ENCODE assay signal across 9 cellular contexts in genomic region chr20:49594143-49594928, GRCh38. TPM values are rescaled to one million over a fixed set of nuclear protein-coding genes. Genes with fewer than 3 reads are reported as not detected.
DNase-seq lines count a peak whose midpoint lies in the region; ATAC-seq, FAIRE-seq and TF ChIP-seq lines count a peak whose summit lies in the region.
"Had no signal": no experiment of that assay in that cellular context is flagged by ENCODE, and none has a peak within 500 bp of the region (broad histone marks: within the 10 kb centered on the region; RNA-seq: fewer than 3 reads in every experiment).

No MANE protein-coding gene starts in this region.

- peak overlapping the region in 1 of 5 donors; percentile 48 for H3K9ac ChIP-seq in subcutaneous abdominal adipose tissue (ENCODE audit: low read length in 5 of 5)
- peak overlapping the region in 1 of 2 donors; percentile 1 for H3K9ac ChIP-seq in colonic mucosa (ENCODE audit: low read depth in 2 of 2, low read length in 2 of 2)

- POLR2A ChIA-PET in BJ (lab: Charles Lee): interaction anchor here (0.5 to 0.8 kb wide), 3 partner anchors 9 to 188 kb away, joined by 3 to 5 read pairs (median 5); no protein-coding TSS in a partner anchor

- no peaks in the 10 kb centered on the region for H3K27me3 ChIP-seq in BJ (ENCODE audit: control insufficient read depth, insufficient read depth, low read length)
- H3K27me3 ChIP-seq in subcutaneous abdominal adipose tissue (ENCODE audit: control insufficient read depth in 5 of 5, insufficient read depth in 4 of 5, low read length in 5 of 5): peaks cover 0 to 3% (median 0%) of the 10 kb centered on the region in 5 donors
- H3K27me3 ChIP-seq in colonic mucosa: no peaks in the 10 kb centered on the region

- no peak overlapping the region for H3K4me3 ChIP-seq in BJ (ENCODE audit: low read depth, low read length)
- no peak overlapping the region for H3K4me3 ChIP-seq in mucosa of descending colon
- no peak overlapping the region for H3K4me3 ChIP-seq in subcutaneous abdominal adipose tissue (ENCODE audit: low read depth in 1 of 5, low read length in 5 of 5)
- no peak overlapping the region for H3K4me3 ChIP-seq in colonic mucosa

- CTCF ChIA-PET in BJ (lab: Yijun Ruan, JAX): interaction anchor here (0.9 to 4.6 kb wide), 9 partner anchors 9 to 85 kb away, joined by 3 to 32 read pairs (median 3); no protein-coding TSS in a partner anchor

- peak; percentile 92 for DNase-seq in BJ (ENCODE audit: low read depth)
- peak; percentile 28 for DNase-seq in NOMO-1 treated with DMSO at 0.1 percent for 48 hours (lab: John Stamatoyannopoulos, UW; ENCODE audit: unreplicated experiment)
- no peak for DNase-seq in mucosa of descending colon
- DNase-seq in GM19239 (ENCODE audit: insufficient read length, low spot score): no peak
- no peak for DNase-seq in colonic mucosa
- no peak for DNase-seq in OCI-M2 (lab: John Stamatoyannopoulos, UW; ENCODE audit: unreplicated experiment)

- H3K27ac ChIP-seq in adipose tissue (ENCODE audit: low read depth, low read length) (peak overlapping the region; percentile 31), subcutaneous abdominal adipose tissue (ENCODE audit: low read depth, low read length) (peak overlapping the region; percentile 26), colonic mucosa (no peak overlapping the region)

- H3K9me3 ChIP-seq in mucosa of descending colon (no peaks in the 10 kb centered on the region), subcutaneous abdominal adipose tissue (ENCODE audit: control insufficient read depth in 5 of 5, low read length in 5 of 5) (peaks cover 0 to 2% (median 0%) of the 10 kb centered on the region in 5 donors), colonic mucosa (no peaks in the 10 kb centered on the region)

- intact Hi-C loops in mucosa of descending colon (cut with DNase I, micrococcal nuclease): no loop called here
- intact Hi-C loops in colonic mucosa (cut with DNase I): no loop called here

- H3K4me1 ChIP-seq in mucosa of descending colon (ENCODE audit: low read depth): no peaks in the 10 kb centered on the region
- H3K4me1 ChIP-seq in subcutaneous abdominal adipose tissue (ENCODE audit: control insufficient read depth in 5 of 5, insufficient read depth in 5 of 5, low read length in 5 of 5): peaks cover 9 to 36% (median 27%) of the 10 kb centered on the region in 5 donors
- H3K4me1 ChIP-seq in colonic mucosa: no peaks in the 10 kb centered on the region

- TF ChIP-seq CTCF in BJ (IDR thresholded peaks at IDR 0.05; ENCODE audit: insufficient read depth, low read depth, low read length) (no peak), mucosa of descending colon (IDR thresholded peaks at IDR 0.05) (no peak), colonic mucosa (IDR thresholded peaks at IDR 0.05) (no peak)

- no peaks in the 10 kb centered on the region for H3K36me3 ChIP-seq in BJ (ENCODE audit: control insufficient read depth, insufficient read depth, low read length)
- H3K36me3 ChIP-seq in mucosa of descending colon (ENCODE audit: low read depth): no peaks in the 10 kb centered on the region
- no peaks in the 10 kb centered on the region for H3K36me3 ChIP-seq in subcutaneous abdominal adipose tissue (ENCODE audit: control insufficient read depth in 5 of 5, insufficient read depth in 5 of 5, low read length in 5 of 5)
- no peaks in the 10 kb centered on the region for H3K36me3 ChIP-seq in colonic mucosa

- 44 to 67% (median 47%) methylated on average over 12 of the region's 12 CpGs for WGBS in adipose tissue, 3 donors

- peak; percentile 64 for ATAC-seq in mucosa of descending colon

- FAIRE-seq in GM19239 (lab: Jason Lieb, UNC): no peak
- FAIRE-seq: GM18507 had no signal

RNA-seq across cellular contexts. Expression of gene PTGIS, which starts 26.4 kb away (rescaled TPM):
- 28.8 and 39.0 TPM in 2 replicates for polyA plus RNA-seq in BJ (2011; rRNA removed)
- polyA minus RNA-seq in BJ (2011; rRNA and poly(A)+ RNA removed): 43.8 and 58.0 TPM in 2 replicates
- 10 to 100 TPM in 2 of 3 donors, 1 to 10 TPM in 1; 2.0 to 79.7 (median 15.9) TPM for polyA plus RNA-seq in adipose tissue
- 10 to 100 TPM in 2 of 3 donors, 1 to 10 TPM in 1; 3.8 to 45.8 (median 12.3) TPM for total RNA-seq in mucosa of descending colon
- 1 to 10 TPM in 1 of 2 donors, under 1 TPM in 1; 0.94 to 8.0 TPM for total RNA-seq in colonic mucosa

Comparison
In these comparisons a context has a peak if more than half of its experiments do, and no peak if none do; other contexts are left out.
1. DNase-seq: peak in BJ (single experiment) and NOMO-1 treated with DMSO at 0.1 percent for 48 hours (single experiment); none in mucosa of descending colon (0 of 3), GM19239 (single experiment), colonic mucosa (single experiment) and OCI-M2 (single experiment).